ENCODE assay signal across 25 cellular contexts in genomic region chr10:76830218-76830617, GRCh38.
"Had no signal": no experiment of that assay in that cellular context is flagged by ENCODE, and none has a peak within 500 bp of the region (broad histone marks: within the 10 kb centered on the region; RNA-seq: fewer than 3 reads in every experiment).

No MANE protein-coding gene starts in this region.

- H3K4me3 ChIP-seq: pancreas, psoas muscle, right lobe of liver, skin epidermis, stomach, thoracic aorta, thyroid gland, tibial nerve, upper lobe of left lung, vagina had no signal

- H3K36me3 ChIP-seq: neutrophil, pancreas, right lobe of liver, stomach, thoracic aorta, thyroid gland, tibial nerve, upper lobe of left lung, vagina had no signal

- H3K27me3 ChIP-seq: neutrophil, pancreas, right lobe of liver, stomach, thyroid gland, tibial nerve, upper lobe of left lung, vagina had no signal

- H3K27ac ChIP-seq: neutrophil, pancreas, psoas muscle, right lobe of liver, skin epidermis, stomach, thoracic aorta, thyroid gland, upper lobe of left lung, vagina had no signal

- ATAC-seq: naive thymus-derived CD8-positive, alpha-beta T cell; natural killer cell treated with Interleukin-12 subunit alpha and Interleukin-12 subunit beta and Interleukin-15 and Interleukin-18, amount 100 ng/mL, for 72 hours; pancreas; psoas muscle; right cardiac atrium; right lobe of liver; stimulated activated effector memory CD8-positive, alpha-beta T cell treated with anti-CD3 and anti-CD28 coated beads, Interleukin-12 subunit alpha, Interleukin-12 subunit beta, amount 100 ng/mL, for 72 hours; stimulated activated naive B cell treated with anti-CD40 and anti-IgM and Interleukin-4, amounts not matched to agents 10 μg/mL and 1 μg/mL and 100 μg/mL, for 72 hours had no signal

- H3K4me1 ChIP-seq: pancreas, psoas muscle, right lobe of liver, stomach, thyroid gland, tibial nerve, upper lobe of left lung, vagina had no signal

- DNase-seq: naive thymus-derived CD8-positive, alpha-beta T cell; nephron progenitor cell; nucleus accumbens; pancreas; posterior cingulate gyrus; psoas muscle; right cardiac atrium; right lobe of liver; stimulated activated CD4-positive, alpha-beta T cell treated with anti-CD3 and anti-CD28 coated beads, Interleukin-15, amount 100 ng/mL, for 24 hours; stimulated activated CD4-positive, alpha-beta T cell treated with anti-CD3 and anti-CD28 coated beads, Interleukin-2, amount 100 ng/mL, for 24 hours; stimulated activated CD4-positive, alpha-beta T cell treated with anti-CD3 and anti-CD28 coated beads, Interleukin-2, amount 100 ng/mL, for 48 hours; stimulated activated CD4-positive, alpha-beta T cell treated with anti-CD3 and anti-CD28 coated beads, Interleukin-4, amount 100 ng/mL, for 24 hours; stimulated activated naive B cell treated with anti-CD40 and anti-IgM and Interleukin-4, amounts not matched to agents 10 μg/mL and 1 μg/mL and 100 μg/mL, for 72 hours; stimulated activated naive CD4-positive, alpha-beta T cell treated with Interleukin-2 at 50 U/mL for 16 hours; stomach; thyroid gland; trophoblast cell; upper lobe of left lung had no signal

- H3K9me3 ChIP-seq: neutrophil, pancreas, psoas muscle, right lobe of liver, stomach, thoracic aorta, thyroid gland, tibial nerve, upper lobe of left lung, vagina had no signal
